20 cellular contexts compared by ENCODE assay signal in genomic region chr6:72826744-72827438, GRCh38.
DNase-seq lines count a peak whose midpoint lies in the region; ATAC-seq and TF ChIP-seq lines count a peak whose summit lies in the region.
"Had no signal": no experiment of that assay in that cellular context is flagged by ENCODE, and none has a peak within 500 bp of the region (broad histone marks: within the 10 kb centered on the region; RNA-seq: fewer than 3 reads in every experiment).

No MANE protein-coding gene starts in this region.

- peak overlapping the region; percentile 57 for H3K27ac Mint-ChIP-seq in MCF 10A (ENCODE audit: low read depth, unreplicated experiment)
- H3K27ac Mint-ChIP-seq: activated CD8-positive, alpha-beta T cell treated with anti-CD3 and anti-CD28 coated beads, Interleukin-2, amount 10 ng/mL, durations not matched to agents 7 days and 5 days; CD14-positive monocyte; dendritic cell treated with granulocyte-macrophage colony-stimulating factor and Interleukin-4, amounts not matched to agents 40 ng/mL and 50 ng/mL, for 4 days had no signal

- H3K4me1 ChIP-seq in breast epithelium (no peaks in the 10 kb centered on the region), transverse colon (no peaks in the 10 kb centered on the region), right atrium auricular region (no peaks in the 10 kb centered on the region)
- H3K4me1 ChIP-seq: esophagus squamous epithelium, spleen, tibial nerve had no signal

- TF ChIP-seq EP300 in transverse colon (IDR thresholded peaks at IDR 0.05; ENCODE audit: low read depth): no peak

- no peaks in the 10 kb centered on the region for H3K36me3 Mint-ChIP-seq in MCF 10A (ENCODE audit: insufficient read depth, unreplicated experiment)

- H3K27me3 ChIP-seq in breast epithelium (no peaks in the 10 kb centered on the region), transverse colon (no peaks in the 10 kb centered on the region), right atrium auricular region (no peaks in the 10 kb centered on the region)
- H3K27me3 ChIP-seq: esophagus squamous epithelium, spleen, tibial nerve had no signal

- peaks cover 10% of the 10 kb centered on the region for H3K9me3 Mint-ChIP-seq in MCF 10A (ENCODE audit: unreplicated experiment)

- 69 to 73% methylated on average over 1 of the region's 1 CpG for WGBS in transverse colon (ENCODE audit: low coverage in 1 of 2), 2 donors

- no TSS peak for BruUV-seq in MCF 10A (replicated peaks; lab: Mats Ljungman, UMichigan)

- ATAC-seq in GM18520 (IDR thresholded peaks at IDR 0.05; ENCODE audit: unreplicated experiment): no peak
- ATAC-seq: activated CD8-positive, alpha-beta T cell treated with anti-CD3 and anti-CD28 coated beads, Interleukin-2, amount 10 ng/mL, durations not matched to agents 7 days and 5 days had no signal

- intact Hi-C loops in MCF 10A (cut with micrococcal nuclease) (no loop called here), breast epithelium (cut with DNase I; ENCODE audit: low total_unique reads) (no loop called here), transverse colon (cut with DNase I; ENCODE audit: low total_unique reads) (no loop called here)

- TF ChIP-seq CTCF in MCF 10A (IDR thresholded peaks at IDR 0.05; ENCODE audit: unreplicated experiment): no peak
- no peak for TF ChIP-seq CTCF in breast epithelium (IDR thresholded peaks at IDR 0.05)
- TF ChIP-seq CTCF in astrocyte of the cerebellum (IDR thresholded peaks at IDR 0.05; ENCODE audit: low read depth, low read length, missing control alignments): no peak
- TF ChIP-seq CTCF in foreskin fibroblast (IDR thresholded peaks at IDR 0.05; ENCODE audit: low read depth, low read length): no peak
- no peak for TF ChIP-seq CTCF in transverse colon (IDR thresholded peaks at IDR 0.05)
- TF ChIP-seq CTCF in right atrium auricular region (IDR thresholded peaks at IDR 0.05): no peak

- H3K4me3 ChIP-seq in breast epithelium (no peak overlapping the region), astrocyte of the cerebellum (ENCODE audit: low read depth, low read length) (no peak overlapping the region), foreskin fibroblast (ENCODE audit: low read depth in 1 of 2, low read length in 2 of 2) (no peak overlapping the region), transverse colon (no peak overlapping the region), right atrium auricular region (no peak overlapping the region)
- H3K4me3 ChIP-seq: esophagus squamous epithelium, spleen, tibial nerve had no signal

- H3K36me3 ChIP-seq in breast epithelium (no peaks in the 10 kb centered on the region), transverse colon (no peaks in the 10 kb centered on the region), right atrium auricular region (no peaks in the 10 kb centered on the region)
- H3K36me3 ChIP-seq: esophagus squamous epithelium, spleen, tibial nerve, WERI-Rb-1 had no signal

- no peak overlapping the region for H3K27ac ChIP-seq in breast epithelium
- H3K27ac ChIP-seq in transverse colon: no peak overlapping the region
- H3K27ac ChIP-seq in right atrium auricular region: no peak overlapping the region
- H3K27ac ChIP-seq: esophagus squamous epithelium, KMS-11, spleen, tibial nerve, WERI-Rb-1 had no signal

- POLR2A ChIA-PET in MCF 10A (lab: Yijun Ruan, JAX): interaction anchor here (1.2 kb wide), 1 partner anchor 59 kb away, joined by 3 read pairs; no protein-coding TSS in a partner anchor

- H3K27me3 Mint-ChIP-seq in MCF 10A (ENCODE audit: insufficient read depth, unreplicated experiment): no peaks in the 10 kb centered on the region
- H3K27me3 Mint-ChIP-seq: dendritic cell treated with granulocyte-macrophage colony-stimulating factor and Interleukin-4, amounts not matched to agents 40 ng/mL and 50 ng/mL, for 4 days had no signal

- H3K9me3 ChIP-seq in breast epithelium (no peaks in the 10 kb centered on the region), transverse colon (no peaks in the 10 kb centered on the region), right atrium auricular region (no peaks in the 10 kb centered on the region)
- H3K9me3 ChIP-seq: esophagus squamous epithelium, tibial nerve had no signal

- H3K4me3 Mint-ChIP-seq in MCF 10A (ENCODE audit: unreplicated experiment): no peak overlapping the region
- H3K4me3 Mint-ChIP-seq: activated CD8-positive, alpha-beta T cell treated with anti-CD3 and anti-CD28 coated beads, Interleukin-2, amount 10 ng/mL, durations not matched to agents 7 days and 5 days; CD14-positive monocyte; dendritic cell treated with granulocyte-macrophage colony-stimulating factor and Interleukin-4, amounts not matched to agents 40 ng/mL and 50 ng/mL, for 4 days had no signal

- no peak for TF ChIP-seq POLR2A in breast epithelium (IDR thresholded peaks at IDR 0.05)
- no peak for TF ChIP-seq POLR2A in transverse colon (IDR thresholded peaks at IDR 0.05)

- CTCF ChIA-PET in MCF 10A (lab: Yijun Ruan, JAX): no interaction called here

- in situ Hi-C loops in astrocyte of the cerebellum (cut with HindIII; ENCODE audit: low sequenced_read_pairs): no loop called here
- in situ Hi-C loops in transverse colon (cut with MboI; ENCODE audit: low pct_ligation_motif_present in 1 of 4, low pct_unique_long_range_greater_than_20kb in 1 of 4, low sequenced_read_pairs in 3 of 4): no loop called here

- H3K4me1 Mint-ChIP-seq in MCF 10A (ENCODE audit: insufficient read depth, unreplicated experiment): peaks cover 25% of the 10 kb centered on the region

- peak; percentile 63 for DNase-seq in MCF 10A (ENCODE audit: unreplicated experiment)
- DNase-seq in breast epithelium (ENCODE audit: low spot score in 2 of 2): no peak
- peak; percentile 80 for DNase-seq in astrocyte of the cerebellum (ENCODE audit: low read depth)
- peak; percentile 59 to 83 for DNase-seq in foreskin fibroblast
- no peak for DNase-seq in transverse colon
- DNase-seq in cerebellum (ENCODE audit: low spot score): no peak
- no peak for DNase-seq in right atrium auricular region (ENCODE audit: low spot score)
- DNase-seq: activated CD8-positive, alpha-beta T cell treated with anti-CD3 and anti-CD28 coated beads, Interleukin-2, amount 10 ng/mL, durations not matched to agents 7 days and 5 days; DMS53; esophagus squamous epithelium; NCI-H1417; NCI-H2171; RPMI8226; spleen; WERI-Rb-1 had no signal

Comparison
In these comparisons a context has a peak if more than half of its experiments do, and no peak if none do; other contexts are left out.
1. DNase-seq: peak in MCF 10A (single experiment), astrocyte of the cerebellum (single experiment) and foreskin fibroblast (2 of 2); none in breast epithelium (0 of 2), transverse colon (single experiment), cerebellum (single experiment) and right atrium auricular region (single experiment).